ENCODE assay signal across 7 cellular contexts in the genomic region with DNA sequence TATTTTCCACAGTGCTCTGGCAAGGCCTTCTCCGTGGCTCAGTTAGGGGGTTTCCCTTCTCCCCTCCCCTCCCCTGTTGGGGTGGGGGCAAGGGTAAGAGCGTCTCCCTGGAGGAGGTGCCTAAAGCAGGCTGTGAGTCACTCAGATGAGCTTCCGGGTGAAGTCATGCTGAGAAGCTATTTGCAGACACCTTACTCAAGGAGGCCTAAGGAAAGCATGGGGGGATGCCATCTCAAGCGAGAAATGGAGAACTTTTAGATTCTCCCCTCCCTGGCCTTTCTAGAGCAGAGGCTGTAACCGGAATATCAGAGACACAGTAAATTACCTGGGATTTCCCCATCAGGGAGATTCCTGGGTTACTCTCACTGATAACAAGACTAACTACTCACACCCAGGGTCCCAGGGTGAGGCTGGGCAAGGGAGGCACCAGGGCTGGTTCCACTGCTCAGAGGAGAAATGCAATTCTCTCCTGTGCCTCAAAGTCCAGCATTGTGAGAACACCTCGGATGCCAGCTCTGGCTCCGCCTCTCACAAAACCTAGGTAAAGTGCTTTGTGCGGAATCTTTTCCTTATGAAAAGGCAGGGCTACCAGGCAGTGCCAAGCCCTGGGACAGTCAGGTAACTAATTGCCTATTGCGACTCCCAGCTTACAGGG.
DNase-seq lines count a peak whose midpoint lies in the region; ATAC-seq and TF ChIP-seq lines count a peak whose summit lies in the region.

No MANE protein-coding gene starts in this region.

- peaks cover 8% of the 10 kb centered on the region for H3K4me1 ChIP-seq in lower lobe of right lung

- intact Hi-C loops in lower lobe of right lung (cut with DNase I), result no loop called here

- no peaks in the 10 kb centered on the region for H3K9me3 Mint-ChIP-seq in activated naive CD4-positive, alpha-beta T cell treated with anti-CD3 and anti-CD28 coated beads, Interleukin-2, amount 50 U/mL, for 24 hours

- H3K9me3 ChIP-seq in SK-N-MC (ENCODE audit: low read depth, low read length), result no peaks in the 10 kb centered on the region
- H3K9me3 ChIP-seq in lower lobe of right lung, result no peaks in the 10 kb centered on the region

- DNase-seq in SK-N-MC (ENCODE audit: low read depth, low spot score) (peak; percentile 10), lower lobe of right lung (no peak), NCI-H345 (lab: John Stamatoyannopoulos, UW) (no peak)
- peak; percentile 79 for DNase-seq in stimulated activated naive CD8-positive, alpha-beta T cell treated with anti-CD3 and anti-CD28 coated beads, Interleukin-15, Interleukin-2, amounts not matched to agents 100 U/mL and 50 U/mL, for 24 hours

- ATAC-seq in GM19395 (IDR thresholded peaks at IDR 0.05; ENCODE audit: unreplicated experiment), result peak; percentile 67
- ATAC-seq in HG03159 (IDR thresholded peaks at IDR 0.05; ENCODE audit: unreplicated experiment), result peak; percentile 62
- ATAC-seq in lower lobe of right lung, result peak; percentile 91 to 95
- ATAC-seq in stimulated activated naive CD8-positive, alpha-beta T cell treated with anti-CD3 and anti-CD28 coated beads, Interleukin-15, Interleukin-2, amounts not matched to agents 100 U/mL and 50 U/mL, for 24 hours, result peak; percentile 92

- no peaks in the 10 kb centered on the region for H3K36me3 Mint-ChIP-seq in activated naive CD4-positive, alpha-beta T cell treated with anti-CD3 and anti-CD28 coated beads, Interleukin-2, amount 50 U/mL, for 24 hours

- H3K9ac ChIP-seq in SK-N-MC (ENCODE audit: insufficient read length), result no peak overlapping the region

- H3K27me3 ChIP-seq in lower lobe of right lung (ENCODE audit: low read depth), result no peaks in the 10 kb centered on the region

- H3K4me3 ChIP-seq in SK-N-MC (no peak overlapping the region), lower lobe of right lung (no peak overlapping the region)

- peak overlapping the region; percentile 42 for H3K4me3 Mint-ChIP-seq in activated naive CD4-positive, alpha-beta T cell treated with anti-CD3 and anti-CD28 coated beads, Interleukin-2, amount 50 U/mL, for 24 hours

- H3K4me1 Mint-ChIP-seq in activated naive CD4-positive, alpha-beta T cell treated with anti-CD3 and anti-CD28 coated beads, Interleukin-2, amount 50 U/mL, for 24 hours, result peaks cover 32% of the 10 kb centered on the region

- no peaks in the 10 kb centered on the region for H3K27me3 Mint-ChIP-seq in activated naive CD4-positive, alpha-beta T cell treated with anti-CD3 and anti-CD28 coated beads, Interleukin-2, amount 50 U/mL, for 24 hours

- H3K27ac Mint-ChIP-seq in activated naive CD4-positive, alpha-beta T cell treated with anti-CD3 and anti-CD28 coated beads, Interleukin-2, amount 50 U/mL, for 24 hours, result peak overlapping the region; percentile 78

- TF ChIP-seq CTCF in lower lobe of right lung (IDR thresholded peaks at IDR 0.05), result no peak

- H3K36me3 ChIP-seq in SK-N-MC (ENCODE audit: insufficient read depth, low read length) (no peaks in the 10 kb centered on the region), lower lobe of right lung (no peaks in the 10 kb centered on the region)

- 0 out of 2 replicates have a peak overlapping the region, but pooled peaks have one; percentile 19 for H3K27ac ChIP-seq in SK-N-MC
- H3K27ac ChIP-seq in lower lobe of right lung, result no peak overlapping the region

Comparison
In these comparisons a context has a peak if more than half of its experiments do, and no peak if none do; other contexts are left out.
1. DNase-seq: peak in SK-N-MC (single experiment) and stimulated activated naive CD8-positive, alpha-beta T cell treated with anti-CD3 and anti-CD28 coated beads, Interleukin-15, Interleukin-2, amounts not matched to agents 100 U/mL and 50 U/mL, for 24 hours (single experiment); none in lower lobe of right lung (single experiment) and NCI-H345 (single experiment).
2. Peak in every context shown above with its lines, with median percentiles within 50 percentile points of each other: ATAC-seq.